15 cellular contexts compared by ENCODE assay signal in the genomic region with DNA sequence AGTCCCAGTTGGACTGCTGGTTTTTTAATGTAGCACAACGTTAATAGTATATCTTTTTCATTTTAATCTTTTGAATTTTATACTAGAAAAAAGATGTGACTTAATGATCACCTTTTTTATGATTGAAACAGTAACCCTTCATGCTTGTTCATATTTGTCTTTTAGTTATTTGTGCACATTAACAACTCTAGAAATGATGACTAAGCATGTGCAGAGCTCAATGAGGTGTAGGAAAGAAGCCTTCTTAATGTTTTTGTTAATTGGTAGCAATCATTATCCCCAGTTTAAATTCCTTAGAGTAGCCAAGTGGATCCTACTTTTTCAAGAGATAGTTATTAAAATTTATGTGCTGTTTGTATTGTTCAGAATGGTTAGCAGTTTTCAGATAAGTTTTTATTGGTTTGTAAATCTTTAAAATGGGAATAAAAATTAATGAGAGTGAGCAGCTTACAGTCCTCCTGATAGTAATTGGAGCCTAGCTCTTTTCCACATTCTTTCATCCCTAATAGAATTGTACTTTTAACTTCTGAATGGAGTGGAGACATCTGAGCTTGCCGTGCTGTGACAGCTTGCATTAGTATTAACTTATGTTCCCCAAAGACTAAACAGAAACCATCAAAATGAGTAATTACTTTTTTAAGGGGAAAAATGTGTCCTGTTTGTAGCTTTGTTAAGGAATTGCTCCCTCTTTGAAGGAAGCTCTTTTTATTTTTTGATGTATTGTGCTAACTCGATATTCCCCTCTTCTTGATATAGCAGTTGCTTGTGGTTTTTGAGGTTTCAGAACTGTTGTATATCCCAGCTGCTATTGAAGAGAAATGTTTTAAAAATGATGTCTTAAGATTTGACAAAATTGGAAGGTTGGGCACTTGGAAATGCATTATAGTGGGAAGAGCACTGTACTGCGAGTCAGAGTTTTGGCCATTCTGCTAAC. TPM values are rescaled to one million over a fixed set of nuclear protein-coding genes. Genes with fewer than 3 reads are reported as not detected.
DNase-seq lines count a peak whose midpoint lies in the region; ATAC-seq, FAIRE-seq and TF ChIP-seq lines count a peak whose summit lies in the region.
"Had no signal": no experiment of that assay in that cellular context is flagged by ENCODE, and none has a peak within 500 bp of the region (broad histone marks: within the 10 kb centered on the region; RNA-seq: fewer than 3 reads in every experiment).

No MANE protein-coding gene starts in this region.

- H3K4me1 ChIP-seq in fibroblast of lung (ENCODE audit: control insufficient read depth, extremely low read depth, insufficient read depth, low read length) (peaks cover 2% of the 10 kb centered on the region), psoas muscle (peaks cover 9% of the 10 kb centered on the region)

- no peak overlapping the region for H3K9ac ChIP-seq in fibroblast of lung (ENCODE audit: insufficient read depth, low read length)

- H3K79me2 ChIP-seq in fibroblast of lung (ENCODE audit: control insufficient read depth, insufficient read depth, low read length): peaks cover 3% of the 10 kb centered on the region

- no peak for ATAC-seq in HG02840 (IDR thresholded peaks at IDR 0.05; ENCODE audit: low FRiP score, unreplicated experiment)
- ATAC-seq in psoas muscle: no peak
- no peak for ATAC-seq in HG03469 (IDR thresholded peaks at IDR 0.05; ENCODE audit: unreplicated experiment)
- ATAC-seq: gastroesophageal sphincter, HCT116, Panc1 had no signal

- no peak overlapping the region for H2AFZ ChIP-seq in fibroblast of lung (ENCODE audit: low read length)

- H3K36me3 ChIP-seq in fibroblast of lung (ENCODE audit: control insufficient read depth, insufficient read depth, low read length) (no peaks in the 10 kb centered on the region), psoas muscle (ENCODE audit: insufficient read depth in 1 of 2, low read depth in 1 of 2) (peaks cover 0 to 17% of the 10 kb centered on the region in 2 donors)

- 72 to 78% (median 77%) methylated on average over 4 of the region's 4 CpGs for WGBS in psoas muscle, 3 donors

- H4K20me1 ChIP-seq in fibroblast of lung (ENCODE audit: control insufficient read depth, extremely low read depth, insufficient read depth, low read length): no peaks in the 10 kb centered on the region

- no peak overlapping the region for H3K4me3 ChIP-seq in fibroblast of lung (replicated peaks in 1 of 4; ENCODE audit: control extremely low read depth in 1 of 4, insufficient read depth in 1 of 4, low read depth in 3 of 4, low read length in 4 of 4)
- no peak overlapping the region for H3K4me3 ChIP-seq in psoas muscle
- H3K4me3 ChIP-seq: gastroesophageal sphincter, right atrium auricular region had no signal

- peak; percentile 64 for FAIRE-seq in GM19239 (lab: Jason Lieb, UNC)
- FAIRE-seq: keratinocyte had no signal

- intact Hi-C loops in psoas muscle (cut with DNase I): no loop called here

- H3K4me2 ChIP-seq in fibroblast of lung (ENCODE audit: extremely low read depth, insufficient read depth, low read length): no peak overlapping the region

- H3K27ac ChIP-seq in fibroblast of lung (ENCODE audit: insufficient read depth, low read length) (no peak overlapping the region), psoas muscle (no peak overlapping the region)
- H3K27ac ChIP-seq: gastroesophageal sphincter, right atrium auricular region had no signal

- TF ChIP-seq CTCF in fibroblast of lung (conservative IDR thresholded peaks at IDR 0.05 in 1 of 2, IDR thresholded peaks at IDR 0.05 in 1 of 2; ENCODE audit: low read depth in 1 of 2, low read length in 2 of 2) (no peak), psoas muscle (IDR thresholded peaks at IDR 0.05) (no peak)

- H3K9me3 ChIP-seq in fibroblast of lung (ENCODE audit: control insufficient read depth, insufficient read depth, low read depth, low read length) (no peaks in the 10 kb centered on the region), psoas muscle (no peaks in the 10 kb centered on the region)
- H3K9me3 ChIP-seq: gastroesophageal sphincter, right atrium auricular region had no signal

- no peaks in the 10 kb centered on the region for H3K27me3 ChIP-seq in fibroblast of lung (ENCODE audit: control insufficient read depth, insufficient read depth, low read length)
- no peaks in the 10 kb centered on the region for H3K27me3 ChIP-seq in psoas muscle (ENCODE audit: insufficient read depth in 3 of 3, low read length in 2 of 3)
- H3K27me3 ChIP-seq: gastroesophageal sphincter, right atrium auricular region had no signal

- peak; percentile 7 for DNase-seq in A172 (ENCODE audit: low spot score)
- DNase-seq in GM19239 (ENCODE audit: insufficient read length, low spot score): no peak
- DNase-seq in M059J (ENCODE audit: low read depth): peak; percentile 10
- DNase-seq in fibroblast of lung (ENCODE audit: low read depth in 2 of 2): peak; percentile 28 to 78
- DNase-seq in SK-N-DZ (ENCODE audit: low spot score): no peak
- no peak for DNase-seq in psoas muscle
- DNase-seq: activated CD4-positive, alpha-beta T cell treated with anti-CD3 and anti-CD28 coated beads, Interleukin-2, amount 10 ng/mL, durations not matched to agents 7 days and 5 days; effector CD4-positive, alpha-beta T cell had no signal

RNA-seq across cellular contexts. Expression of a gene that starts 17.3 kb away (rescaled TPM):
- 42.6 and 43.5 TPM in 2 replicates for total RNA-seq in A172 (2014; rRNA removed; shearing (Covaris generic))
- total RNA-seq in M059J (2014; rRNA removed; shearing (Covaris generic)): 62.1 and 67.3 TPM in 2 replicates
- total RNA-seq in fibroblast of lung (28.9 and 41.1 TPM in 2 replicates), psoas muscle (10 to 100 TPM; 30.8 to 36.2 (median 32.2) TPM)
- polyA plus RNA-seq in fibroblast of lung (39.8 and 58.6 TPM in 2 replicates), psoas muscle (10 to 100 TPM; 19.1 to 39.7 (median 23.9) TPM)
- polyA plus RNA-seq in fibroblast of lung (2012): 29.3 and 37.6 TPM in 2 replicates
- polyA minus RNA-seq in fibroblast of lung (ENCODE audit: low replicate concordance): 1.3 and 11.8 TPM in 2 replicates
- polyA plus RNA-seq in SK-N-DZ (2014; cell fraction: cytosol; rRNA removed): 47.6 and 52.6 TPM in 2 replicates
- polyA plus RNA-seq in SK-N-DZ (2014; cell fraction: nucleus; rRNA removed): 23.4 and 27.9 TPM in 2 replicates

Comparison
In these comparisons a context has a peak if more than half of its experiments do, and no peak if none do; other contexts are left out.
1. DNase-seq: peak in A172 (single experiment), M059J (single experiment) and fibroblast of lung (2 of 2); none in GM19239 (single experiment), SK-N-DZ (single experiment) and psoas muscle (0 of 2).